ENCODE assay signal across 10 cellular contexts in genomic region chr22:31917227-31917921, GRCh38. TPM values are rescaled to one million over a fixed set of nuclear protein-coding genes. Genes with fewer than 3 reads are reported as not detected.
DNase-seq lines count a peak whose midpoint lies in the region; ATAC-seq and TF ChIP-seq lines count a peak whose summit lies in the region.
"Had no signal": no experiment of that assay in that cellular context is flagged by ENCODE, and none has a peak within 500 bp of the region (broad histone marks: within the 10 kb centered on the region; RNA-seq: fewer than 3 reads in every experiment).

No MANE protein-coding gene starts in this region.

- no peak overlapping the region for H3K23ac ChIP-seq in IMR-90 (ENCODE audit: low read depth, low read length)

- 76% methylated on average over 6 of the region's 17 CpGs; no CpG with 5 or more reads in 1 of the 2 experiments for WGBS in IMR-90 (ENCODE audit: extremely low coverage in 2 of 2, insufficient read length in 1 of 2), 2 experiments
- 80 to 84% methylated on average over 17 of the region's 17 CpGs for WGBS in aorta, 2 donors

- intact Hi-C loops in natural killer cell (cut with micrococcal nuclease) (no loop called here), IMR-90 (cut with micrococcal nuclease) (no loop called here), aorta (cut with DNase I) (no loop called here)
- intact Hi-C loops in dendritic cell treated with granulocyte-macrophage colony-stimulating factor and Interleukin-4, amounts not matched to agents 40 ng/mL and 50 ng/mL, for 4 days (cut with micrococcal nuclease): no loop called here

- no peak overlapping the region for H3K9ac ChIP-seq in IMR-90 (ENCODE audit: low read depth, low read length)

- peak; percentile 46 to 73 for ATAC-seq in natural killer cell treated with Interleukin-12 subunit alpha and Interleukin-12 subunit beta and Interleukin-15 and Interleukin-18, amount 100 ng/mL, for 72 hours
- ATAC-seq in natural killer cell (no peak), IMR-90 (ENCODE audit: low read depth) (no peak), aorta (ENCODE audit: low FRiP score) (peak; percentile 37), GM19452 (IDR thresholded peaks at IDR 0.05; ENCODE audit: unreplicated experiment) (no peak)

- H3K27me3 ChIP-seq in IMR-90 (ENCODE audit: control insufficient read depth, insufficient read depth, low read length): no peaks in the 10 kb centered on the region; the same call in 1 of the 2 replicates
- no peaks in the 10 kb centered on the region for H3K27me3 ChIP-seq in aorta (ENCODE audit: control insufficient read depth in 1 of 2, insufficient read depth in 2 of 2, low read length in 1 of 2)

- no peak overlapping the region for H3K56ac ChIP-seq in IMR-90 (ENCODE audit: extremely low read depth, insufficient read depth, low read length)

- no peaks in the 10 kb centered on the region for H4K20me1 ChIP-seq in IMR-90 (ENCODE audit: insufficient read depth, low read length)

- no peaks in the 10 kb centered on the region; the same call in 1 of the 2 replicates for H3K4me1 ChIP-seq in IMR-90 (ENCODE audit: control insufficient read depth, insufficient read depth, low read length)
- H3K4me1 ChIP-seq in aorta (ENCODE audit: control insufficient read depth in 1 of 2, insufficient read depth in 2 of 2, low read length in 2 of 2): no peaks in the 10 kb centered on the region

- H2AK9ac ChIP-seq in IMR-90 (replicated peaks; ENCODE audit: low read depth, low read length, poor library complexity): peak overlapping the region; percentile 25

- H2AFZ ChIP-seq in IMR-90 (replicated peaks; ENCODE audit: low read length, poor library complexity): no peak overlapping the region

- H3K4me3 Mint-ChIP-seq in natural killer cell treated with Interleukin-12 subunit alpha and Interleukin-12 subunit beta and Interleukin-15 and Interleukin-18, amount 100 ng/mL, for 72 hours: peak overlapping the region; percentile 23
- H3K4me3 Mint-ChIP-seq in natural killer cell: no peak overlapping the region
- H3K4me3 Mint-ChIP-seq in dendritic cell treated with granulocyte-macrophage colony-stimulating factor and Interleukin-4, amounts not matched to agents 40 ng/mL and 50 ng/mL, for 4 days: peak overlapping the region; percentile 42

- TF ChIP-seq RAD21 in IMR-90 (IDR thresholded peaks at IDR 0.05; ENCODE audit: low read length): no peak

- dilution Hi-C loops in IMR-90 (cut with HindIII; ENCODE audit: low sequenced_read_pairs, unreplicated experiment): no loop called here

- TF ChIP-seq POLR2A in IMR-90 (IDR thresholded peaks at IDR 0.05; ENCODE audit: low read depth, low read length): no peak

- H3K36me3 Mint-ChIP-seq in natural killer cell treated with Interleukin-12 subunit alpha and Interleukin-12 subunit beta and Interleukin-15 and Interleukin-18, amount 100 ng/mL, for 72 hours: no peaks in the 10 kb centered on the region
- no peaks in the 10 kb centered on the region for H3K36me3 Mint-ChIP-seq in natural killer cell
- H3K36me3 Mint-ChIP-seq in dendritic cell treated with granulocyte-macrophage colony-stimulating factor and Interleukin-4, amounts not matched to agents 40 ng/mL and 50 ng/mL, for 4 days (ENCODE audit: low read depth): no peaks in the 10 kb centered on the region

- no peak overlapping the region for H4K5ac ChIP-seq in IMR-90 (ENCODE audit: low read depth, low read length)

- CTCF ChIA-PET in IMR-90 (lab: Yijun Ruan, JAX): no interaction called here

- no peak overlapping the region for H2BK20ac ChIP-seq in IMR-90 (ENCODE audit: low read depth, low read length)

- DNase-seq in natural killer cell treated with Interleukin-12 subunit alpha and Interleukin-12 subunit beta and Interleukin-15 and Interleukin-18, amount 100 ng/mL, for 72 hours (ENCODE audit: low spot score): no peak
- DNase-seq in natural killer cell (no peak), IMR-90 (no peak), aorta (peak in 1 of 2 donors; percentile 60), GF-D8 (lab: John Stamatoyannopoulos, UW) (no peak), NCI-H1105 (lab: John Stamatoyannopoulos, UW) (no peak)
- DNase-seq: Caco-2, T1000 had no signal

- BruUV-seq in IMR-90 (replicated peaks; lab: Mats Ljungman, UMichigan): no TSS peak

- H3K4me2 ChIP-seq in IMR-90 (ENCODE audit: low read depth, low read length): no peak overlapping the region

- no peak overlapping the region for H2AK5ac ChIP-seq in IMR-90 (ENCODE audit: low read depth, low read length)

- no peaks in the 10 kb centered on the region for H3K79me1 ChIP-seq in IMR-90 (ENCODE audit: low read depth in 1 of 2, low read length in 2 of 2)

- no peak overlapping the region for H3K27ac Mint-ChIP-seq in natural killer cell treated with Interleukin-12 subunit alpha and Interleukin-12 subunit beta and Interleukin-15 and Interleukin-18, amount 100 ng/mL, for 72 hours
- H3K27ac Mint-ChIP-seq in natural killer cell: no peak overlapping the region
- H3K27ac Mint-ChIP-seq in dendritic cell treated with granulocyte-macrophage colony-stimulating factor and Interleukin-4, amounts not matched to agents 40 ng/mL and 50 ng/mL, for 4 days: peak overlapping the region; percentile 76

- H3K4me1 Mint-ChIP-seq in natural killer cell treated with Interleukin-12 subunit alpha and Interleukin-12 subunit beta and Interleukin-15 and Interleukin-18, amount 100 ng/mL, for 72 hours (ENCODE audit: low read depth in 2 of 2): peaks cover 0 to 7% of the 10 kb centered on the region in 2 donors
- no peaks in the 10 kb centered on the region for H3K4me1 Mint-ChIP-seq in natural killer cell
- H3K4me1 Mint-ChIP-seq in dendritic cell treated with granulocyte-macrophage colony-stimulating factor and Interleukin-4, amounts not matched to agents 40 ng/mL and 50 ng/mL, for 4 days (ENCODE audit: low read depth): peaks cover 67% of the 10 kb centered on the region

- H2BK15ac ChIP-seq in IMR-90 (ENCODE audit: low read depth, low read length): no peak overlapping the region

- H2BK5ac ChIP-seq in IMR-90 (ENCODE audit: low read depth, low read length, poor library complexity, severe bottlenecking): no peak overlapping the region

- no peaks in the 10 kb centered on the region for H3K9me1 ChIP-seq in IMR-90 (ENCODE audit: insufficient read depth, low read length)

- no peak overlapping the region for H2BK120ac ChIP-seq in IMR-90 (ENCODE audit: low read depth, low read length)

- no peak overlapping the region for H3K4ac ChIP-seq in IMR-90 (ENCODE audit: low read depth, low read length)

- no peak overlapping the region for H3K18ac ChIP-seq in IMR-90 (ENCODE audit: low read depth, low read length)

- H3K9me3 Mint-ChIP-seq in natural killer cell treated with Interleukin-12 subunit alpha and Interleukin-12 subunit beta and Interleukin-15 and Interleukin-18, amount 100 ng/mL, for 72 hours: no peaks in the 10 kb centered on the region
- H3K9me3 Mint-ChIP-seq in natural killer cell: no peaks in the 10 kb centered on the region
- H3K9me3 Mint-ChIP-seq in dendritic cell treated with granulocyte-macrophage colony-stimulating factor and Interleukin-4, amounts not matched to agents 40 ng/mL and 50 ng/mL, for 4 days: no peaks in the 10 kb centered on the region

- H3K27me3 Mint-ChIP-seq in natural killer cell treated with Interleukin-12 subunit alpha and Interleukin-12 subunit beta and Interleukin-15 and Interleukin-18, amount 100 ng/mL, for 72 hours: no peaks in the 10 kb centered on the region
- no peaks in the 10 kb centered on the region for H3K27me3 Mint-ChIP-seq in natural killer cell (ENCODE audit: low read depth in 2 of 2)
- no peaks in the 10 kb centered on the region for H3K27me3 Mint-ChIP-seq in dendritic cell treated with granulocyte-macrophage colony-stimulating factor and Interleukin-4, amounts not matched to agents 40 ng/mL and 50 ng/mL, for 4 days

- no peaks in the 10 kb centered on the region for H3K9me3 ChIP-seq in IMR-90 (ENCODE audit: control insufficient read depth, insufficient read depth, low read length)
- no peaks in the 10 kb centered on the region for H3K9me3 ChIP-seq in aorta (ENCODE audit: control insufficient read depth, low read length)
- H3K9me3 ChIP-seq: Caco-2 had no signal

- H3K36me3 ChIP-seq in IMR-90 (ENCODE audit: control insufficient read depth, insufficient read depth, low read length) (no peaks in the 10 kb centered on the region), aorta (ENCODE audit: control insufficient read depth in 1 of 2, insufficient read depth in 2 of 2, low read length in 1 of 2) (no peaks in the 10 kb centered on the region)

- in situ Hi-C loops in IMR-90 (cut with MboI; ENCODE audit: low sequenced_read_pairs): no loop called here

- H4K8ac ChIP-seq in IMR-90 (ENCODE audit: low read depth in 2 of 2, low read length in 2 of 2): no peak overlapping the region

- H3K4me3 ChIP-seq in IMR-90 (ENCODE audit: insufficient read depth, low read depth, low read length) (no peak overlapping the region), aorta (ENCODE audit: low read length in 2 of 2) (no peak overlapping the region)

- no peak overlapping the region for H4K91ac ChIP-seq in IMR-90 (ENCODE audit: insufficient read depth, low read depth, low read length)

- no peak for TF ChIP-seq CTCF in natural killer cell (IDR thresholded peaks at IDR 0.05)
- no peak for TF ChIP-seq CTCF in IMR-90 (conservative IDR thresholded peaks at IDR 0.05; ENCODE audit: low read depth, low read length)

- POLR2A ChIA-PET in IMR-90 (lab: Charles Lee; ENCODE audit: unreplicated experiment): no interaction called here

- H3K27ac ChIP-seq in IMR-90 (ENCODE audit: insufficient read depth, low read length) (no peak overlapping the region), aorta (ENCODE audit: low read depth in 1 of 2, low read length in 2 of 2) (no peak overlapping the region)

- no peak overlapping the region for H3K14ac ChIP-seq in IMR-90 (replicated peaks; ENCODE audit: low read depth, low read length)

TF ChIP-seq in IMR-90, 13 proteins besides CTCF, POLR2A, EP300 and RAD21 (continues in another document):
- TF ChIP-seq MAFK (IDR thresholded peaks at IDR 0.05; ENCODE audit: low read depth, low read length) (no peak), USF2 (IDR thresholded peaks at IDR 0.05; ENCODE audit: low read depth, low read length) (no peak)

RNA-seq across cellular contexts. Expression of gene YWHAH, which starts 27.0 kb away (rescaled TPM):
- 100 to 1,000 TPM in 1 of 2 donors, 10 to 100 TPM in 1; 99.2 to 191 TPM for total RNA-seq in natural killer cell treated with Interleukin-12 subunit alpha and Interleukin-12 subunit beta and Interleukin-15 and Interleukin-18, amount 100 ng/mL, for 72 hours
- 10 to 100 TPM; 29.6 to 35.0 (median 32.8) TPM for total RNA-seq in natural killer cell
- 173 and 186 TPM in 2 replicates for total RNA-seq in IMR-90 (2012; rRNA removed)
- polyA plus RNA-seq in IMR-90 (2012; rRNA removed): 131 and 147 TPM in 2 replicates
- 72.8 and 87.1 TPM in 2 replicates for polyA plus RNA-seq in IMR-90 (2012; cell fraction: cytosol; rRNA removed)
- 30.7 and 43.3 TPM in 2 replicates for polyA plus RNA-seq in IMR-90 (2012; cell fraction: nucleus; rRNA removed; ENCODE audit: low replicate concordance)
- total RNA-seq in aorta: 100 to 1,000 TPM; 207 to 538 TPM
- polyA plus RNA-seq in aorta: 100 to 1,000 TPM in 1 of 2 donors, 10 to 100 TPM in 1; 82.8 to 179 TPM

Comparison
In these comparisons a context has a peak if more than half of its experiments do, and no peak if none do; other contexts are left out.
1. ATAC-seq: peak in natural killer cell treated with Interleukin-12 subunit alpha and Interleukin-12 subunit beta and Interleukin-15 and Interleukin-18, amount 100 ng/mL, for 72 hours (2 of 2) and aorta (single experiment); none in natural killer cell (0 of 3), IMR-90 (single experiment) and GM19452 (single experiment).